29 cellular contexts compared by ENCODE assay signal in the genomic region with DNA sequence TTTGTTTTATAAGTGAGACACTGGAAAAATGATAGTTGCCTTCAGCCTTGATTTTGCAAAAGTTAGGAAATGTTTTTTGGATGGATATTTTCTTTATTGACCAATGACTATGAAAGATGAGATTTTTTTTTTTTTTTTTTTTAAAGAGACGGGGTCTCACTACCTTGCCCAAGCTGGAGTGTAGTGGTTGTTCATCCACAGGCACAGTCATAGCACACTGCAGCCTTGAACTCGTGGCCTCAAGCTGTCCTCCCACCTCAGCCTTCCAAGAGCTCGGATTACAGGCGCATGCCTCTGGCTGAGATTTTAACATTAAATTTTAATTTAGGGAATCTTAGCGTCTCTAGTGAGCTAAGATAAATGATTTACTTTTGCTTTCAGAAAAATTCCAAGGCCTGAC.
"Had no signal": no experiment of that assay in that cellular context is flagged by ENCODE, and none has a peak within 500 bp of the region (broad histone marks: within the 10 kb centered on the region; RNA-seq: fewer than 3 reads in every experiment).

No MANE protein-coding gene starts in this region.

- DNase-seq: colonic mucosa; cortex of kidney; dermis blood vessel endothelial cell; dorsolateral prefrontal cortex; effector CD4-positive, alpha-beta T cell; effector CD8-positive, alpha-beta T cell; effector memory CD4-positive, alpha-beta T cell; effector memory CD8-positive, alpha-beta T cell; endodermal cell; erythroblast; esophagus squamous epithelium; foreskin fibroblast; foreskin keratinocyte; foreskin melanocyte; gastrocnemius medialis; glutamatergic neuron; head of caudate nucleus; heart left ventricle; heart right ventricle had no signal

- FAIRE-seq: endometrium, endothelial cell of umbilical vein, frontal cortex had no signal

- H3K27ac Mint-ChIP-seq: dendritic cell treated with granulocyte-macrophage colony-stimulating factor and Interleukin-4, amounts not matched to agents 40 ng/mL and 50 ng/mL, for 4 days; endodermal cell had no signal

- H3K9me3 ChIP-seq: colonic mucosa, esophagus muscularis mucosa, esophagus squamous epithelium, gastrocnemius medialis, gastroesophageal sphincter, heart left ventricle, heart right ventricle had no signal

- H3K4me3 ChIP-seq: colonic mucosa, coronary artery, dorsolateral prefrontal cortex, esophagus muscularis mucosa, esophagus squamous epithelium, gastrocnemius medialis, gastroesophageal sphincter, heart left ventricle, heart right ventricle, hepatocyte had no signal

- H3K4me1 ChIP-seq: colonic mucosa, esophagus squamous epithelium, foreskin keratinocyte, gastrocnemius medialis had no signal

- H3K36me3 ChIP-seq: colonic mucosa, esophagus muscularis mucosa, esophagus squamous epithelium, gastrocnemius medialis, gastroesophageal sphincter, heart left ventricle, heart right ventricle had no signal

- H3K27ac ChIP-seq: colonic mucosa, coronary artery, dorsolateral prefrontal cortex, epithelial cell of prostate, esophagus muscularis mucosa, esophagus squamous epithelium, foreskin keratinocyte, gastrocnemius medialis, gastroesophageal sphincter, heart left ventricle, heart right ventricle, hepatocyte had no signal

- ATAC-seq: effector memory CD8-positive, alpha-beta T cell; esophagus mucosa; foreskin keratinocyte; gastrocnemius medialis; gastroesophageal sphincter; heart left ventricle; heart right ventricle had no signal

- H3K27me3 Mint-ChIP-seq: dendritic cell treated with granulocyte-macrophage colony-stimulating factor and Interleukin-4, amounts not matched to agents 40 ng/mL and 50 ng/mL, for 4 days; effector memory CD8-positive, alpha-beta T cell had no signal

- H3K9me3 Mint-ChIP-seq: dendritic cell treated with granulocyte-macrophage colony-stimulating factor and Interleukin-4, amounts not matched to agents 40 ng/mL and 50 ng/mL, for 4 days; effector memory CD8-positive, alpha-beta T cell; endodermal cell had no signal

- H3K4me3 Mint-ChIP-seq: dendritic cell treated with granulocyte-macrophage colony-stimulating factor and Interleukin-4, amounts not matched to agents 40 ng/mL and 50 ng/mL, for 4 days; effector memory CD8-positive, alpha-beta T cell; endodermal cell had no signal
